ENCODE assay signal across 9 cellular contexts in genomic region chr3:50600141-50600753, GRCh38. TPM values are rescaled to one million over a fixed set of nuclear protein-coding genes. Genes with fewer than 3 reads are reported as not detected.
DNase-seq lines count a peak whose midpoint lies in the region; ATAC-seq and TF ChIP-seq lines count a peak whose summit lies in the region.
"Had no signal": no experiment of that assay in that cellular context is flagged by ENCODE, and none has a peak within 500 bp of the region (broad histone marks: within the 10 kb centered on the region; RNA-seq: fewer than 3 reads in every experiment).

No MANE protein-coding gene starts in this region.

- H3K4me1 Mint-ChIP-seq in activated CD4-positive, alpha-beta memory T cell treated with anti-CD3 and anti-CD28 coated beads, Interleukin-2, amount 10 ng/mL, durations not matched to agents 7 days and 5 days = peaks cover 88% of the 10 kb centered on the region
- H3K4me1 Mint-ChIP-seq in stimulated activated naive CD8-positive, alpha-beta T cell treated with anti-CD3 and anti-CD28 coated beads, Interleukin-15, amount 100 ng/mL, for 72 hours = peaks cover 82% of the 10 kb centered on the region
- H3K4me1 Mint-ChIP-seq in nephron progenitor cell = peaks cover 28% of the 10 kb centered on the region

- no peak for DNase-seq in SK-N-SH
- peak; percentile 47 for DNase-seq in activated CD4-positive, alpha-beta memory T cell treated with anti-CD3 and anti-CD28 coated beads, Interleukin-2, amount 10 ng/mL, durations not matched to agents 7 days and 5 days
- DNase-seq in stimulated activated naive CD8-positive, alpha-beta T cell treated with anti-CD3 and anti-CD28 coated beads, Interleukin-15, amount 100 ng/mL, for 72 hours = no peak
- no peak for DNase-seq in nephron progenitor cell
- no peak for DNase-seq in NAMALWA (ENCODE audit: low spot score)
- DNase-seq: 8988T had no signal

- CTCF ChIA-PET in SK-N-SH (lab: Yijun Ruan, JAX) = interaction anchor here (7.1 to 25.1 kb wide), 2 partner anchors 14 to 31 kb away, joined by 111 to 648 read pairs; partner anchors contain the start of genes C3orf18, CISH, HEMK1 and MAPKAPK3
- CTCF ChIA-PET in activated CD4-positive, alpha-beta memory T cell treated with anti-CD3 and anti-CD28 coated beads, Interleukin-2, amount 10 ng/mL, durations not matched to agents 7 days and 5 days (lab: Charles Lee) = interaction anchor here (1.3 to 21.3 kb wide), 7 partner anchors 10 to 250 kb away, joined by 4 to 854 read pairs (median 17); partner anchors contain the start of genes C3orf18, CISH, CYB561D2 and HEMK1

- H3K9me3 Mint-ChIP-seq in activated CD4-positive, alpha-beta memory T cell treated with anti-CD3 and anti-CD28 coated beads, Interleukin-2, amount 10 ng/mL, durations not matched to agents 7 days and 5 days = no peaks in the 10 kb centered on the region
- no peaks in the 10 kb centered on the region for H3K9me3 Mint-ChIP-seq in stimulated activated naive CD8-positive, alpha-beta T cell treated with anti-CD3 and anti-CD28 coated beads, Interleukin-15, amount 100 ng/mL, for 72 hours
- H3K9me3 Mint-ChIP-seq in nephron progenitor cell = no peaks in the 10 kb centered on the region

- peak overlapping the region; percentile 87; the same call in 1 of the 2 replicates for H2AFZ ChIP-seq in SK-N-SH (ENCODE audit: low read depth)

- no peaks in the 10 kb centered on the region for H3K27me3 Mint-ChIP-seq in activated CD4-positive, alpha-beta memory T cell treated with anti-CD3 and anti-CD28 coated beads, Interleukin-2, amount 10 ng/mL, durations not matched to agents 7 days and 5 days
- no peaks in the 10 kb centered on the region for H3K27me3 Mint-ChIP-seq in stimulated activated naive CD8-positive, alpha-beta T cell treated with anti-CD3 and anti-CD28 coated beads, Interleukin-15, amount 100 ng/mL, for 72 hours
- peaks cover 8% of the 10 kb centered on the region for H3K27me3 Mint-ChIP-seq in nephron progenitor cell (ENCODE audit: low read depth, poor library complexity)

- POLR2A ChIA-PET in SK-N-SH (lab: Yijun Ruan, JAX) = interaction anchor here (1.0 to 2.8 kb wide), 4 partner anchors 10 to 31 kb away, joined by 3 to 23 read pairs (median 6); partner anchors contain the start of genes CISH and HEMK1
- POLR2A ChIA-PET in activated CD4-positive, alpha-beta memory T cell treated with anti-CD3 and anti-CD28 coated beads, Interleukin-2, amount 10 ng/mL, durations not matched to agents 7 days and 5 days (lab: Charles Lee) = interaction anchor here (1.1 to 34.1 kb wide), 6 partner anchors 16 to 899 kb away, joined by 4 to 4963 read pairs (median 231); partner anchors contain the start of genes C3orf18, CISH, CYB561D2 and HEMK1

- no peaks in the 10 kb centered on the region for H3F3A ChIP-seq in SK-N-SH (replicated peaks; ENCODE audit: insufficient read depth)

- H3K4me3 ChIP-seq in SK-N-SH (ENCODE audit: low read depth in 2 of 2, low read length in 1 of 2) = no peak overlapping the region

- H3K4me2 ChIP-seq in SK-N-SH = no peak overlapping the region

- H3K4me1 ChIP-seq in SK-N-SH (ENCODE audit: control insufficient read depth in 1 of 2, insufficient read depth in 2 of 2, low read depth in 1 of 2, low read length in 1 of 2) = peaks cover 17 to 38% of the 10 kb centered on the region in 2 experiments

- 93% methylated on average over 9 of the region's 9 CpGs for WGBS in SK-N-SH (ENCODE audit: low lambda C conversion rate)

- no peaks in the 10 kb centered on the region for H4K20me1 ChIP-seq in SK-N-SH (ENCODE audit: insufficient read depth)

- H3K9me2 ChIP-seq in SK-N-SH = no peaks in the 10 kb centered on the region

- no peak for TF ChIP-seq RAD21 in SK-N-SH (IDR thresholded peaks at IDR 0.05; ENCODE audit: low read length)

- no peaks in the 10 kb centered on the region for H3K79me2 ChIP-seq in SK-N-SH (ENCODE audit: insufficient read depth)

- ATAC-seq in SK-N-SH treated with all-trans-retinoic acid at 6 μM for 48 hours (no peak), GM21423 (IDR thresholded peaks at IDR 0.05; ENCODE audit: unreplicated experiment) (no peak)
- ATAC-seq in stimulated activated naive CD8-positive, alpha-beta T cell treated with anti-CD3 and anti-CD28 coated beads, Interleukin-15, amount 100 ng/mL, for 72 hours = no peak

- peak overlapping the region; percentile 99 for H3K27ac Mint-ChIP-seq in activated CD4-positive, alpha-beta memory T cell treated with anti-CD3 and anti-CD28 coated beads, Interleukin-2, amount 10 ng/mL, durations not matched to agents 7 days and 5 days
- peak overlapping the region; percentile 99 for H3K27ac Mint-ChIP-seq in stimulated activated naive CD8-positive, alpha-beta T cell treated with anti-CD3 and anti-CD28 coated beads, Interleukin-15, amount 100 ng/mL, for 72 hours
- H3K27ac Mint-ChIP-seq in nephron progenitor cell = no peak overlapping the region

- no peak for TF ChIP-seq CTCF in SK-N-SH (IDR thresholded peaks at IDR 0.05)
- TF ChIP-seq CTCF in nephron progenitor cell (IDR thresholded peaks at IDR 0.05) = no peak

- peak overlapping the region; percentile 71 for H3K4me3 Mint-ChIP-seq in activated CD4-positive, alpha-beta memory T cell treated with anti-CD3 and anti-CD28 coated beads, Interleukin-2, amount 10 ng/mL, durations not matched to agents 7 days and 5 days
- peak overlapping the region; percentile 89 to 99 for H3K4me3 Mint-ChIP-seq in stimulated activated naive CD8-positive, alpha-beta T cell treated with anti-CD3 and anti-CD28 coated beads, Interleukin-15, amount 100 ng/mL, for 72 hours
- H3K4me3 Mint-ChIP-seq in nephron progenitor cell = no peak overlapping the region

- H3K9me3 ChIP-seq in SK-N-SH = no peaks in the 10 kb centered on the region

- no peak overlapping the region for H3K9ac ChIP-seq in SK-N-SH

- no peaks in the 10 kb centered on the region for H3K36me3 ChIP-seq in SK-N-SH (replicated peaks in 1 of 2; ENCODE audit: control insufficient read depth in 1 of 2, insufficient read depth in 2 of 2, low read length in 1 of 2)

- H3K27me3 ChIP-seq in SK-N-SH (ENCODE audit: insufficient read depth) (no peaks in the 10 kb centered on the region), layer of hippocampus (ENCODE audit: control insufficient read depth, insufficient read depth, low read length) (no peaks in the 10 kb centered on the region)

- peaks cover 60% of the 10 kb centered on the region for H3K36me3 Mint-ChIP-seq in activated CD4-positive, alpha-beta memory T cell treated with anti-CD3 and anti-CD28 coated beads, Interleukin-2, amount 10 ng/mL, durations not matched to agents 7 days and 5 days (ENCODE audit: low read depth)
- H3K36me3 Mint-ChIP-seq in nephron progenitor cell (ENCODE audit: low read depth) = no peaks in the 10 kb centered on the region

- no peak for TF ChIP-seq EP300 in SK-N-SH (IDR thresholded peaks at IDR 0.05; ENCODE audit: borderline replicate concordance in 1 of 2, low read depth in 1 of 2, low read length in 1 of 2)

- H3K27ac ChIP-seq in SK-N-SH (ENCODE audit: low read depth in 2 of 2, low read length in 1 of 2) (peak overlapping the region in 1 of 2 experiments; percentile 93; a peak in 2 of 4 replicates), layer of hippocampus (ENCODE audit: low read depth, low read length) (peak overlapping the region; percentile 79)

TF ChIP-seq in SK-N-SH, 30 proteins besides CTCF, POLR2A, EP300 and RAD21 (continues in another document):
- TF ChIP-seq MXI1 (IDR thresholded peaks at IDR 0.05; ENCODE audit: low read depth, low read length) (no peak), CHD2 (IDR thresholded peaks at IDR 0.05; ENCODE audit: low read length, partially characterized antibody) (no peak), GATA2 (CRISPR knock-in tag; IDR thresholded peaks at IDR 0.05) (no peak), FOSL2 (IDR thresholded peaks at IDR 0.05; ENCODE audit: borderline replicate concordance, low read depth) (no peak)

TF ChIP-seq in SK-N-SH treated with all-trans-retinoic acid at 6 μM for 48 hours, 23 proteins besides CTCF, POLR2A, EP300 and RAD21 (continues in another document):
- TF ChIP-seq ZFP3 (CRISPR knock-in tag; IDR thresholded peaks at IDR 0.05) = no peak

RNA-seq across cellular contexts. Expression of gene CISH, which starts 11.3 kb away (rescaled TPM):
- 2.0 and 2.6 TPM in 2 replicates for polyA plus RNA-seq in SK-N-SH (2012; rRNA removed)
- 1.2 and 1.8 TPM in 2 replicates for polyA plus RNA-seq in SK-N-SH (2012; cell fraction: cytosol; rRNA removed)
- polyA plus RNA-seq in SK-N-SH (2012; cell fraction: nucleus; rRNA removed) = 3.7 TPM in 2 replicates
- total RNA-seq in activated CD4-positive, alpha-beta memory T cell treated with anti-CD3 and anti-CD28 coated beads, Interleukin-2, amount 10 ng/mL, durations not matched to agents 7 days and 5 days = 100 to 1,000 TPM; 328 to 335 TPM

RNA-seq across cellular contexts. Expression of gene MAPKAPK3, which starts 16.7 kb away (rescaled TPM):
- 29.4 and 35.6 TPM in 2 replicates for polyA plus RNA-seq in SK-N-SH (2012; rRNA removed)
- polyA plus RNA-seq in SK-N-SH (2012; cell fraction: cytosol; rRNA removed) = 18.9 and 25.5 TPM in 2 replicates
- polyA plus RNA-seq in SK-N-SH (2012; cell fraction: nucleus; rRNA removed) = 22.6 and 25.7 TPM in 2 replicates
- total RNA-seq in activated CD4-positive, alpha-beta memory T cell treated with anti-CD3 and anti-CD28 coated beads, Interleukin-2, amount 10 ng/mL, durations not matched to agents 7 days and 5 days = 100 to 1,000 TPM; 146 to 157 TPM

RNA-seq across cellular contexts. Expression of gene HEMK1, which starts 30.9 kb away (rescaled TPM):
- polyA plus RNA-seq in SK-N-SH (2012; rRNA removed) = 15.4 and 21.7 TPM in 2 replicates
- polyA plus RNA-seq in SK-N-SH (2012; cell fraction: cytosol; rRNA removed) = 7.1 and 10.6 TPM in 2 replicates
- 82.8 and 88.7 TPM in 2 replicates for polyA plus RNA-seq in SK-N-SH (2012; cell fraction: nucleus; rRNA removed)
- total RNA-seq in activated CD4-positive, alpha-beta memory T cell treated with anti-CD3 and anti-CD28 coated beads, Interleukin-2, amount 10 ng/mL, durations not matched to agents 7 days and 5 days = 10 to 100 TPM; 49.6 to 50.1 TPM

RNA-seq across cellular contexts. Expression of gene C3orf18, which starts 32.7 kb away (rescaled TPM):
- 19.7 and 27.2 TPM in 2 replicates for polyA plus RNA-seq in SK-N-SH (2012; rRNA removed)
- 11.3 and 16.2 TPM in 2 replicates for polyA plus RNA-seq in SK-N-SH (2012; cell fraction: cytosol; rRNA removed)
- 50.5 and 50.7 TPM in 2 replicates for polyA plus RNA-seq in SK-N-SH (2012; cell fraction: nucleus; rRNA removed)
- total RNA-seq in activated CD4-positive, alpha-beta memory T cell treated with anti-CD3 and anti-CD28 coated beads, Interleukin-2, amount 10 ng/mL, durations not matched to agents 7 days and 5 days = 10 to 100 TPM; 14.6 to 17.5 TPM
